11 cellular contexts compared by ENCODE assay signal in genomic region chrX:17000751-17001150, GRCh38.
"Had no signal": no experiment of that assay in that cellular context is flagged by ENCODE, and none has a peak within 500 bp of the region (broad histone marks: within the 10 kb centered on the region; RNA-seq: fewer than 3 reads in every experiment).

No MANE protein-coding gene starts in this region.

- H2AFZ ChIP-seq: GM23248, GM23338 had no signal

- H3K4me3 ChIP-seq: GM23248, GM23338, HAP-1 had no signal

- H3K4me1 ChIP-seq: HAP-1 had no signal

- H3K9me3 ChIP-seq: HAP-1 had no signal

- ATAC-seq: GM23338, HCT116 had no signal

- FAIRE-seq: H1, H54 had no signal

- H3K27ac ChIP-seq: GM23248 had no signal

- H3K36me3 ChIP-seq: HAP-1 had no signal

- H3K4me2 ChIP-seq: GM23338 had no signal

- DNase-seq: GM23248, GOT3, H7, H9, HCEC 1CT, HFFc6 had no signal

- H3K9ac ChIP-seq: GM23248 had no signal
